7 cellular contexts compared by ENCODE assay signal in genomic region chrX:44550563-44550962, GRCh38.
"Had no signal": no experiment of that assay in that cellular context is flagged by ENCODE, and none has a peak within 500 bp of the region (broad histone marks: within the 10 kb centered on the region; RNA-seq: fewer than 3 reads in every experiment).

No MANE protein-coding gene starts in this region.

- H3K4me3 ChIP-seq: K562 had no signal

- H3K27ac ChIP-seq: HL-60, KMS-11 had no signal

- H3K9me3 Mint-ChIP-seq: IgD-negative memory B cell had no signal

- H3K36me3 Mint-ChIP-seq: IgD-negative memory B cell had no signal

- H3K27ac Mint-ChIP-seq: IgD-negative memory B cell had no signal

- H3K4me3 Mint-ChIP-seq: IgD-negative memory B cell had no signal

- DNase-seq: IMR-90, KBM-7, KG1 had no signal
